Comparison of ENCODE assay signal across 14 cellular contexts in the genomic region with DNA sequence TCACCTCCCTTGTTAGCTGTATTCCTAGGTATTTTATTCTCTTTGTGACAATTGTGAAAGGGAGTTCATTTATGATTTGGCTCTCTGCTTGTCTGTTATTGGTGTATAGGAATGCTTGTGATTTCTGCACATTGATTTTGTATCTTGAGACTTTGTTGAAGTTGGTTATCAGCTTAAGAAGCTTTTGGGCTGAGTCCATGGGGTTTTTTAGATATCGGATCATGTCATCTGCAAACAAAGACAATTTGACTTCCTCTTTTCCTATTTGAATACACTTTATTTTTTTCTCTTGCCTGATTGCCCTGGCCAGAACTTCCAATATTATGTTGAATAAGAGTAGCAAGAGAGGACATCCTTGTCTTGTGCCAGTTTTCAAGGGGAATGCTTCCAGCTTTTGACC. TPM values are rescaled to one million over a fixed set of nuclear protein-coding genes. Genes with fewer than 3 reads are reported as not detected.
"Had no signal": no experiment of that assay in that cellular context is flagged by ENCODE, and none has a peak within 500 bp of the region (broad histone marks: within the 10 kb centered on the region; RNA-seq: fewer than 3 reads in every experiment).

No MANE protein-coding gene starts in this region.

RNA-seq across cellular contexts. Expression of a gene that starts 15.0 kb away (rescaled TPM):
- total RNA-seq: activated CD8-positive, alpha-beta T cell treated with anti-CD3 and anti-CD28 coated beads for 36 hours; activated CD8-positive, alpha-beta T cell treated with anti-CD3 and anti-CD28 coated beads, Interleukin-2, amount 10 ng/mL, durations not matched to agents 7 days and 5 days; activated T-cell treated with anti-CD3 and anti-CD28 coated beads, Interleukin-2, amount 50 U/mL, for 4 hours had no signal

RNA-seq across cellular contexts. Expression of a gene that starts 33.8 kb away (rescaled TPM):
- total RNA-seq: activated CD4-positive, alpha-beta memory T cell treated with anti-CD3 and anti-CD28 coated beads for 36 hours; activated CD4-positive, alpha-beta memory T cell treated with anti-CD3 and anti-CD28 coated beads, Interleukin-2, amount 10 ng/mL, durations not matched to agents 7 days and 5 days; activated CD4-positive, alpha-beta T cell treated with anti-CD3 and anti-CD28 coated beads for 36 hours; activated CD4-positive, alpha-beta T cell treated with anti-CD3 and anti-CD28 coated beads, Interleukin-2, amount 10 ng/mL, durations not matched to agents 24 days and 14 days; activated CD4-positive, alpha-beta T cell treated with anti-CD3 and anti-CD28 coated beads, Interleukin-2, amount 10 ng/mL, durations not matched to agents 7 days and 5 days; activated CD8-positive, alpha-beta memory T cell treated with anti-CD3 and anti-CD28 coated beads for 36 hours; activated CD8-positive, alpha-beta memory T cell treated with anti-CD3 and anti-CD28 coated beads, Interleukin-2, amount 10 ng/mL, durations not matched to agents 7 days and 5 days; activated CD8-positive, alpha-beta T cell treated with anti-CD3 and anti-CD28 coated beads for 36 hours; activated CD8-positive, alpha-beta T cell treated with anti-CD3 and anti-CD28 coated beads, Interleukin-2, amount 10 ng/mL, durations not matched to agents 7 days and 5 days; T-helper 1 cell treated with Interleukin-12 subunit alpha and Interleukin-12 subunit beta and Interleukin-4 antibody, amounts not matched to agents 30 ng/mL and 1 ng/mL, for 36 hours; T-helper 17 cell; T-helper 2 cell treated with Interferon-gamma antibody and Interleukin-4, amounts not matched to agents 100 ng/mL and 5 ng/mL, for 36 hours; WTC11 had no signal
